Comparison of ENCODE assay signal across 8 cellular contexts in the genomic region with DNA sequence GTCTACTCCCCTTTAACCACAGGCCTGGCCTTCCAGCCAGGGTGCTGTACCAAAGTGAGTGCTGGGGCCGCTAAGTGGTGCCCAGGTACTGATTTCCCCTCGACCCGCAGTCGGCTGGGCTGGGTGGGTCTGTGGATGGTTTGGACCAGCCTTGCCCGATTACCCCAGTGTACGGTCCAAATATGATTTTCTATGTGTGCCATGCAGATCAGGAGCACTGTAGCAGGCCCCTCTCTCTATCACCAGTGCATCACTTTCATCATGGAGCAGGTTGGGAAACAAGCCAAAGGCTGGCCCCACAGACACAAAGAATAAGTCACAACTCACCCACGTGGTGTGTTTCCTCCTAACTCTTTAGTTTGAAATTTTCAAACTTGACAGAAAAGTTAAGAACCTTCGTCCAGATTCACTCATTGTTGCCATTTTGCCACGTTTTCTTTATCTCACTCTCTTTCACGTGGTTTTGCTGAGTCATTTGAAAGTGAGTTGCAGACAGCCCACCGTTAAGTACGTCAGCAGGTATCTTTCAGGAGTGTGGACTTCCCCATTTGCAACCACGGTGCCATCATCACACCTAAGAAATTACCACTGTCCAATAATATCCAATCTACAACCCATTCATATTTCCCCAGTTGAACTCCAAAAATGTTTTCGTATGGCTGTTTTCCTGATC. TPM values are rescaled to one million over a fixed set of nuclear protein-coding genes. Genes with fewer than 3 reads are reported as not detected.
A peak's percentile ranks its signal among the peaks of the same experiment; 100 is the strongest.
DNase-seq lines count a peak whose midpoint lies in the region; ATAC-seq and TF ChIP-seq lines count a peak whose summit lies in the region.

No MANE protein-coding gene starts in this region.

- H3K4me3 Mint-ChIP-seq in T-helper 1 cell treated with Interleukin-12 subunit alpha and Interleukin-12 subunit beta and Interleukin-4 antibody, amounts not matched to agents 30 μg/mL and 1 μg/mL, for 36 hours: no peak overlapping the region

- H3K27me3 ChIP-seq in fibroblast of lung (ENCODE audit: control insufficient read depth, insufficient read depth, low read length): no peaks in the 10 kb centered on the region

- peak overlapping the region; percentile 75 for H3K27ac Mint-ChIP-seq in T-helper 1 cell treated with Interleukin-12 subunit alpha and Interleukin-12 subunit beta and Interleukin-4 antibody, amounts not matched to agents 30 μg/mL and 1 μg/mL, for 36 hours

- no peaks in the 10 kb centered on the region for H3K9me3 Mint-ChIP-seq in T-helper 1 cell treated with Interleukin-12 subunit alpha and Interleukin-12 subunit beta and Interleukin-4 antibody, amounts not matched to agents 30 μg/mL and 1 μg/mL, for 36 hours

- H2AFZ ChIP-seq in fibroblast of lung (ENCODE audit: low read length): no peak overlapping the region

- DNase-seq in fibroblast of lung (ENCODE audit: low read depth in 2 of 2): peak; percentile 28 to 82
- DNase-seq in stimulated activated CD8-positive, alpha-beta memory T cell treated with anti-CD3 and anti-CD28 coated beads, Interleukin-4, amount 100 ng/mL, for 48 hours: peak; percentile 69
- DNase-seq in DMS53 (lab: John Stamatoyannopoulos, UW): no peak
- no peak for DNase-seq in cortex of kidney (lab: John Stamatoyannopoulos, UW)

- no peaks in the 10 kb centered on the region for H3K27me3 Mint-ChIP-seq in T-helper 1 cell treated with Interleukin-12 subunit alpha and Interleukin-12 subunit beta and Interleukin-4 antibody, amounts not matched to agents 30 μg/mL and 1 μg/mL, for 36 hours (ENCODE audit: low read depth)

- H3K4me1 Mint-ChIP-seq in T-helper 1 cell treated with Interleukin-12 subunit alpha and Interleukin-12 subunit beta and Interleukin-4 antibody, amounts not matched to agents 30 μg/mL and 1 μg/mL, for 36 hours (ENCODE audit: low read depth): peaks cover 53% of the 10 kb centered on the region

- H4K20me1 ChIP-seq in fibroblast of lung (ENCODE audit: control insufficient read depth, extremely low read depth, insufficient read depth, low read length): no peaks in the 10 kb centered on the region

- H3K9me3 ChIP-seq in fibroblast of lung (ENCODE audit: control insufficient read depth, insufficient read depth, low read depth, low read length): no peaks in the 10 kb centered on the region

- peaks cover 21% of the 10 kb centered on the region for H3K79me2 ChIP-seq in fibroblast of lung (ENCODE audit: control insufficient read depth, insufficient read depth, low read length)

- H3K27ac ChIP-seq in fibroblast of lung (ENCODE audit: insufficient read depth, low read length): peak overlapping the region; percentile 61

- TF ChIP-seq CTCF in fibroblast of lung (conservative IDR thresholded peaks at IDR 0.05 in 1 of 2, IDR thresholded peaks at IDR 0.05 in 1 of 2; ENCODE audit: low read depth in 1 of 2, low read length in 2 of 2): no peak

- peaks cover 32% of the 10 kb centered on the region for H3K4me1 ChIP-seq in fibroblast of lung (ENCODE audit: control insufficient read depth, extremely low read depth, insufficient read depth, low read length)

- peak; percentile 72 for ATAC-seq in GM18502 (IDR thresholded peaks at IDR 0.05; ENCODE audit: poor library complexity, unreplicated experiment)
- peak; percentile 58 for ATAC-seq in HG02571 (IDR thresholded peaks at IDR 0.05; ENCODE audit: unreplicated experiment)
- ATAC-seq in GM19328 (IDR thresholded peaks at IDR 0.05; ENCODE audit: unreplicated experiment): no peak

- H3K36me3 Mint-ChIP-seq in T-helper 1 cell treated with Interleukin-12 subunit alpha and Interleukin-12 subunit beta and Interleukin-4 antibody, amounts not matched to agents 30 μg/mL and 1 μg/mL, for 36 hours (ENCODE audit: low read depth): peaks cover 4% of the 10 kb centered on the region

- H3K4me2 ChIP-seq in fibroblast of lung (ENCODE audit: extremely low read depth, insufficient read depth, low read length): peak overlapping the region; percentile 7

- H3K36me3 ChIP-seq in fibroblast of lung (ENCODE audit: control insufficient read depth, insufficient read depth, low read length): no peaks in the 10 kb centered on the region

- no peak overlapping the region for H3K9ac ChIP-seq in fibroblast of lung (ENCODE audit: insufficient read depth, low read length)

- H3K4me3 ChIP-seq in fibroblast of lung (replicated peaks in 1 of 4; ENCODE audit: control extremely low read depth in 1 of 4, insufficient read depth in 1 of 4, low read depth in 3 of 4, low read length in 4 of 4): no peak overlapping the region

RNA-seq across cellular contexts. Expression of a gene that starts 37.0 kb away (rescaled TPM):
- total RNA-seq in fibroblast of lung: 5.9 and 9.4 TPM in 2 replicates
- polyA plus RNA-seq in fibroblast of lung: 2.1 and 2.2 TPM in 2 replicates
- polyA plus RNA-seq in fibroblast of lung (2012): 14.6 and 17.4 TPM in 2 replicates
- 21.2 and 28.9 TPM in 2 replicates for polyA minus RNA-seq in fibroblast of lung (ENCODE audit: low replicate concordance)

Comparison
In these comparisons a context has a peak if more than half of its experiments do, and no peak if none do; other contexts are left out.
1. DNase-seq: peak in fibroblast of lung (2 of 2) and stimulated activated CD8-positive, alpha-beta memory T cell treated with anti-CD3 and anti-CD28 coated beads, Interleukin-4, amount 100 ng/mL, for 48 hours (single experiment); none in DMS53 (single experiment) and cortex of kidney (single experiment).